Comparison of ENCODE assay signal across 10 cellular contexts in the genomic region with DNA sequence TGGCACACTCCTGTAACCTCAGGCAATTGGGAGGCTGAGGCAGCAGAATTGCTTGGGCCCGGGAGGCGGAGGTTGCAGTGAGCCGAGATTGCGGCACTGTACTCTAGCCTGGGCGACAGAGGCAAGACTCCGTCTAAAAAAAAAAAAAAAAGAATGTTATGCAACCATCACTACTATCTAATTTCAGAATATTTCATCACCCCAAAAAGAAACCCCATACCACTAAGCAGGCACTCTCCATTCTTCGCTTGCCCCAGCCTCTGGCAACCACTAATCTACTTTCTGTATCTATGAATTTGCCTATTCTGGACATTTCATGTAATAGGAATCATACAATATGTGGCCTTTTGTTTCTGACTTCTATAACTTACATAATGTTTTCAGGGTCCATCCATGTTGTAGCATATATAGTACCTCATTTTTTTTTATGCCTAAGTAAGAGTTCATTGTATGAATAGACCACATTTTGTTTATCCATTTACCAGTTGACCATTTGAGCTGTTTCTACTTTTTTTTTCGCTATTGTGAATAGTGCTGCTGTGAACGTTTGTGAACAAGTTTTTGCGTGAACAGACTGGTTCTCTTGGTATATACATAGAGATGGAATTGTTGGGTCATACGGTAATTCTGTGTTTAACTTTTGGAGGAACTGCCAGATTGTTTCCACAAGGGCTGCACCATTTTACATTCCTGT.
"Had no signal": no experiment of that assay in that cellular context is flagged by ENCODE, and none has a peak within 500 bp of the region (broad histone marks: within the 10 kb centered on the region; RNA-seq: fewer than 3 reads in every experiment).

No MANE protein-coding gene starts in this region.

- H3K36me3 ChIP-seq: neutrophil, tibial nerve had no signal

- DNase-seq: activated CD4-positive, alpha-beta T cell treated with anti-CD3 and anti-CD28 coated beads for 48 hours; anterior cingulate cortex; endodermal cell; foreskin fibroblast; left colon; naive thymus-derived CD4-positive, alpha-beta T cell had no signal

- H3K4me3 Mint-ChIP-seq: endodermal cell; naive thymus-derived CD4-positive, alpha-beta T cell had no signal

- ATAC-seq: left colon; naive thymus-derived CD4-positive, alpha-beta T cell had no signal

- H3K27ac Mint-ChIP-seq: endodermal cell; naive thymus-derived CD4-positive, alpha-beta T cell had no signal

- H3K27ac ChIP-seq: neutrophil, skin epidermis, tibial nerve had no signal

- H3K4me3 ChIP-seq: lung, skin epidermis, tibial nerve had no signal

- H3K27me3 Mint-ChIP-seq: naive thymus-derived CD4-positive, alpha-beta T cell had no signal

- H3K9me3 ChIP-seq: neutrophil, tibial nerve had no signal

- H3K27me3 ChIP-seq: neutrophil, tibial nerve had no signal
